Comparison of ENCODE assay signal across 1 cellular context in the genomic region with DNA sequence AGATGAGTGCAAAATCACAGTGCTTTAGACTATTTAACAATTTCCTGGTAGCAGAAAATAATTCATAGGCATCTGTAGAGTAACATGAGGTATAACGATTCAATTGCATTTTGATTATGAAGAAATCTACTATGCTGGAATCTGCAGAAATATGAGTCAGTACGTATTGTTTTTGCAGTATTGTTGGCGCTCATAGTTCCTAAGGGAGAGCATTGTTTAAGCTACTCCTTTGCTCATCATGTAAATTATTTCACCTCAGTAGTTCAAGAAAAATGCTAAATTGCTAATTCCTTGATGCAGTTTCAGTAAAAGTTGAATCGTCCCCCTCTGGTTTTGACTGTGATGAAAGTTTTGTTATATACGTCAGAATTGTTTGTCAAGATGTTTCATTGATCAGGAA.
TF ChIP-seq lines count a peak whose summit lies in the region.

No MANE protein-coding gene starts in this region.

TF ChIP-seq in H1, 55 proteins besides CTCF, POLR2A, EP300 and RAD21:
- TF ChIP-seq, protein P1, sequence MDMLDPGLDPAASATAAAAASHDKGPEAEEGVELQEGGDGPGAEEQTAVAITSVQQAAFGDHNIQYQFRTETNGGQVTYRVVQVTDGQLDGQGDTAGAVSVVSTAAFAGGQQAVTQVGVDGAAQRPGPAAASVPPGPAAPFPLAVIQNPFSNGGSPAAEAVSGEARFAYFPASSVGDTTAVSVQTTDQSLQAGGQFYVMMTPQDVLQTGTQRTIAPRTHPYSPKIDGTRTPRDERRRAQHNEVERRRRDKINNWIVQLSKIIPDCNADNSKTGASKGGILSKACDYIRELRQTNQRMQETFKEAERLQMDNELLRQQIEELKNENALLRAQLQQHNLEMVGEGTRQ (IDR thresholded peaks at IDR 0.05; ENCODE audit: low read length), result no peak
- TF ChIP-seq, protein P2, sequence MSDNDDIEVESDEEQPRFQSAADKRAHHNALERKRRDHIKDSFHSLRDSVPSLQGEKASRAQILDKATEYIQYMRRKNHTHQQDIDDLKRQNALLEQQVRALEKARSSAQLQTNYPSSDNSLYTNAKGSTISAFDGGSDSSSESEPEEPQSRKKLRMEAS (IDR thresholded peaks at IDR 0.05), result no peak
- no peak for TF ChIP-seq JUND (IDR thresholded peaks at IDR 0.05; ENCODE audit: low read length)
- TF ChIP-seq BACH1 (IDR thresholded peaks at IDR 0.05; ENCODE audit: low read length), result no peak
- no peak for TF ChIP-seq JUN (IDR thresholded peaks at IDR 0.05; ENCODE audit: low read depth, low read length)
- no peak for TF ChIP-seq CBX5 (IDR thresholded peaks at IDR 0.05; ENCODE audit: low read depth, low read length)
- TF ChIP-seq RFX5 (IDR thresholded peaks at IDR 0.05; ENCODE audit: borderline replicate concordance, low read depth, low read length), result no peak
- TF ChIP-seq EZH2 (IDR thresholded peaks at IDR 0.05; ENCODE audit: low read depth, low read length, severe bottlenecking), result no peak
- no peak for TF ChIP-seq POU5F1 (IDR thresholded peaks at IDR 0.05; ENCODE audit: low read depth, low read length)
- no peak for TF ChIP-seq HDAC6 (IDR thresholded peaks at IDR 0.05; ENCODE audit: low read depth, low read length)
- TF ChIP-seq SIN3A (conservative IDR thresholded peaks at IDR 0.05 in 1 of 2, IDR thresholded peaks at IDR 0.05 in 1 of 2; ENCODE audit: low read depth in 1 of 2, low read length in 2 of 2), result no peak
